9 cellular contexts compared by ENCODE assay signal in genomic region chr9:129968690-129969485, GRCh38.
A peak's percentile ranks its signal among the peaks of the same experiment; 100 is the strongest.
DNase-seq lines count a peak whose midpoint lies in the region; ATAC-seq, FAIRE-seq and TF ChIP-seq lines count a peak whose summit lies in the region.
"Had no signal": no experiment of that assay in that cellular context is flagged by ENCODE, and none has a peak within 500 bp of the region (broad histone marks: within the 10 kb centered on the region; RNA-seq: fewer than 3 reads in every experiment).

No MANE protein-coding gene starts in this region.

- TF ChIP-seq CTCF in A673 (conservative IDR thresholded peaks at IDR 0.05; ENCODE audit: low read depth, low read length) (no peak), K562 (IDR thresholded peaks at IDR 0.05 in 2 of 3, conservative IDR thresholded peaks at IDR 0.05 in 1 of 3; ENCODE audit: insufficient read depth in 2 of 3, low read depth in 1 of 3, low read length in 3 of 3) (no peak), mesothelial cell of epicardium (IDR thresholded peaks at IDR 0.05; ENCODE audit: unreplicated experiment) (no peak)

- H3K36me3 ChIP-seq in A673 (ENCODE audit: insufficient read depth, low read length, poor library complexity, severe bottlenecking): peaks cover 18% of the 10 kb centered on the region
- no peaks in the 10 kb centered on the region for H3K36me3 ChIP-seq in K562 (ENCODE audit: control insufficient read depth, insufficient read depth, low read length)

- H3K4me1 ChIP-seq in A673 (ENCODE audit: insufficient read depth, low read length, poor library complexity, severe bottlenecking): peaks cover 68% of the 10 kb centered on the region
- H3K4me1 ChIP-seq in K562 (replicated peaks in 1 of 2; ENCODE audit: control insufficient read depth in 2 of 2, insufficient read depth in 2 of 2, low read length in 2 of 2): peaks cover 0 to 6% of the 10 kb centered on the region in 2 experiments; a peak in 3 of 5 replicates

- H3K27ac ChIP-seq in A673 (ENCODE audit: low read depth, low read length, poor library complexity, severe bottlenecking) (peak overlapping the region; percentile 100), K562 (ENCODE audit: extremely low read depth, low read depth, low read length) (no peak overlapping the region)

- H3K27ac Mint-ChIP-seq in mesothelial cell of epicardium: peak overlapping the region; percentile 50

- H4K20me1 ChIP-seq in K562 (replicated peaks; ENCODE audit: control insufficient read depth, insufficient read depth, low read length): no peaks in the 10 kb centered on the region

- no peak for ATAC-seq in K562
- no peak for ATAC-seq in GM18505 (IDR thresholded peaks at IDR 0.05; ENCODE audit: unreplicated experiment)

- H3K27me3 Mint-ChIP-seq in mesothelial cell of epicardium (ENCODE audit: low read depth): no peaks in the 10 kb centered on the region

- CTCF ChIA-PET in A673 (lab: Charles Lee) (no interaction called here), K562 (lab: Yijun Ruan, JAX; ENCODE audit: low intra/inter-chr PET ratio) (interaction anchor here (0.6 to 0.7 kb wide), 2 partner anchors 18 to 105 kb away, joined by 3 read pairs; no protein-coding TSS in a partner anchor)

- no peaks in the 10 kb centered on the region for H3K9me3 ChIP-seq in A673 (ENCODE audit: low read depth, low read length, poor library complexity, severe bottlenecking)
- H3K9me3 ChIP-seq in K562 (replicated peaks; ENCODE audit: control insufficient read depth, insufficient read depth, low read depth, low read length): no peaks in the 10 kb centered on the region

- TF ChIP-seq POLR2A in K562 (conservative IDR thresholded peaks at IDR 0.05) (no peak), GM18505 (IDR thresholded peaks at IDR 0.05; ENCODE audit: borderline replicate concordance, extremely low read depth, insufficient read depth, insufficient read length) (no peak)

- TF ChIP-seq RAD21 in K562 (CRISPR knock-in tag; conservative IDR thresholded peaks at IDR 0.05 in 1 of 2, IDR thresholded peaks at IDR 0.05 in 1 of 2): no peak

- intact Hi-C loops in A673 (cut with micrococcal nuclease; ENCODE audit: unreplicated experiment) (loop anchor here (5.0 to 10.0 kb wide), 3 partner anchors 67 to 164 kb away; partner anchors contain the start of genes FNBP1 and TOR1B), K562 (cut with micrococcal nuclease) (no loop called here)

- no peak overlapping the region for H3K4me3 ChIP-seq in A673 (ENCODE audit: low read depth, low read length, poor library complexity, severe bottlenecking)
- no peak overlapping the region for H3K4me3 ChIP-seq in K562
- H3K4me3 ChIP-seq: skin epidermis had no signal

- H3K79me2 ChIP-seq in K562 (ENCODE audit: control insufficient read depth, insufficient read depth, low read length): no peaks in the 10 kb centered on the region

- DNase-seq in A673 (ENCODE audit: low spot score): peak; percentile 84
- DNase-seq in HT1080 (ENCODE audit: low read depth): peak; percentile 64
- DNase-seq in K562 (ENCODE audit: extremely low read depth in 1 of 4, low spot score in 3 of 4): peak in 1 of 4 experiments; percentile 11
- no peak for DNase-seq in mesothelial cell of epicardium (ENCODE audit: low spot score in 2 of 2, unreplicated experiment in 2 of 2)
- no peak for DNase-seq in DMS79 treated with DMSO at 0.1 percent for 48 hours (lab: John Stamatoyannopoulos, UW)
- DNase-seq in activated gamma-delta T cell treated with Interleukin-2 at 50 U/mL for 16 hours: no peak
- no peak for DNase-seq in NCI-H1048 (lab: John Stamatoyannopoulos, UW)

- no peak overlapping the region for H3K4me2 ChIP-seq in K562 (ENCODE audit: insufficient read depth, low read length)

- in situ Hi-C loops in K562 (cut with MboI): no loop called here

- H3K27me3 ChIP-seq in A673 (replicated peaks; ENCODE audit: insufficient read depth, low read depth, low read length, poor library complexity): no peaks in the 10 kb centered on the region
- H3K27me3 ChIP-seq in K562 (ENCODE audit: control insufficient read depth in 2 of 2, insufficient read depth in 2 of 2, low read length in 2 of 2): no peaks in the 10 kb centered on the region

- no TSS peak for BruUV-seq in A673 (replicated peaks; lab: Mats Ljungman, UMichigan)
- BruUV-seq in K562 (replicated peaks; lab: Mats Ljungman, UMichigan): no TSS peak

- no peak overlapping the region for H3K4me3 Mint-ChIP-seq in mesothelial cell of epicardium

- POLR2A ChIA-PET in A673 (lab: Charles Lee; ENCODE audit: low non-redundant PET) (interaction anchor here (0.6 to 0.7 kb wide), 2 partner anchors 32 to 90 kb away, joined by 3 to 4 read pairs; no protein-coding TSS in a partner anchor), K562 (lab: Yijun Ruan, JAX) (interaction anchor here (1.2 to 1.8 kb wide), 4 partner anchors 10 to 27 kb away, joined by 3 to 7 read pairs (median 4); no protein-coding TSS in a partner anchor)

- 4% methylated on average over 4 of the region's 4 CpGs for WGBS in K562 (ENCODE audit: insufficient coverage, low coverage, missing lambda C conversion rate)

- no peak overlapping the region for H2AFZ ChIP-seq in K562 (ENCODE audit: low read depth, low read length)

- H3K9ac ChIP-seq in K562 (ENCODE audit: insufficient read depth in 1 of 2, low read depth in 2 of 2, low read length in 2 of 2): no peak overlapping the region

- peaks cover 20% of the 10 kb centered on the region for H3K36me3 Mint-ChIP-seq in mesothelial cell of epicardium

- H3K4me1 Mint-ChIP-seq in mesothelial cell of epicardium: peaks cover 20% of the 10 kb centered on the region

- no peaks in the 10 kb centered on the region for H3K9me1 ChIP-seq in K562 (ENCODE audit: control insufficient read depth, insufficient read depth, low read length)

- TF ChIP-seq EP300 in K562 (IDR thresholded peaks at IDR 0.05; ENCODE audit: low read length): no peak; the same call in 1 of the 2 replicates

- FAIRE-seq in K562 (lab: Jason Lieb, UNC): no peak

- H3K9me3 Mint-ChIP-seq in mesothelial cell of epicardium: no peaks in the 10 kb centered on the region

TF ChIP-seq in K562, 482 proteins besides CTCF, POLR2A, EP300 and RAD21 (continues in another document):
- TF ChIP-seq ATF3 (IDR thresholded peaks at IDR 0.05): peak; percentile 41; the same call in 1 of the 2 replicates
- TF ChIP-seq ATF3 (CRISPR knock-in tag; conservative IDR thresholded peaks at IDR 0.05): no peak
- TF ChIP-seq ZNF766 (CRISPR knock-in tag; conservative IDR thresholded peaks at IDR 0.05): peak; percentile 62
- peak; percentile 94 for TF ChIP-seq MEIS2 (IDR thresholded peaks at IDR 0.05; ENCODE audit: partially characterized antibody)
- TF ChIP-seq ZNF695 (CRISPR knock-in tag; IDR thresholded peaks at IDR 0.05): no peak
- TF ChIP-seq ATF1 (CRISPR knock-in tag; IDR thresholded peaks at IDR 0.05): no peak
- peak; percentile 41; the same call in 1 of the 2 replicates for TF ChIP-seq ATF1 (tag; IDR thresholded peaks at IDR 0.05)
- peak; percentile 59 for TF ChIP-seq HES1 (IDR thresholded peaks at IDR 0.05; ENCODE audit: low read depth)
- peak; percentile 15; the same call in 1 of the 2 replicates for TF ChIP-seq TEAD4 (IDR thresholded peaks at IDR 0.05; ENCODE audit: low read length)
- TF ChIP-seq TEAD4 (CRISPR knock-in tag; IDR thresholded peaks at IDR 0.05; ENCODE audit: borderline replicate concordance): no peak
- peak; percentile 74 for TF ChIP-seq FOSL1 (tag; conservative IDR thresholded peaks at IDR 0.05)
- no peak for TF ChIP-seq JUND (IDR thresholded peaks at IDR 0.05; ENCODE audit: borderline replicate concordance, low read depth, low read length)
- peak; percentile 21; the same call in 2 of the 3 replicates for TF ChIP-seq JUND (tag; IDR thresholded peaks at IDR 0.05; ENCODE audit: borderline replicate concordance, low read depth, low read length)

Comparison
In these comparisons a context has a peak if more than half of its experiments do, and no peak if none do; other contexts are left out.
1. DNase-seq: peak in A673 (single experiment) and HT1080 (single experiment); none in mesothelial cell of epicardium (0 of 2), DMS79 treated with DMSO at 0.1 percent for 48 hours (single experiment), activated gamma-delta T cell treated with Interleukin-2 at 50 U/mL for 16 hours (single experiment) and NCI-H1048 (single experiment).